In genomic region chr19:42397315-42398166, GRCh38 we compare ENCODE assay signal across 9 cellular contexts. TPM values are rescaled to one million over a fixed set of nuclear protein-coding genes. Genes with fewer than 3 reads are reported as not detected.
DNase-seq lines count a peak whose midpoint lies in the region; ATAC-seq and TF ChIP-seq lines count a peak whose summit lies in the region.
"Had no signal": no experiment of that assay in that cellular context is flagged by ENCODE, and none has a peak within 500 bp of the region (broad histone marks: within the 10 kb centered on the region; RNA-seq: fewer than 3 reads in every experiment).

No MANE protein-coding gene starts in this region.

- no peaks in the 10 kb centered on the region for H3K27me3 ChIP-seq in GM23248 (replicated peaks; ENCODE audit: insufficient read depth)

- ATAC-seq in sciatic nerve = peak; percentile 0
- no peak for ATAC-seq in GM18858 (IDR thresholded peaks at IDR 0.05; ENCODE audit: unreplicated experiment)

- H3K4me1 ChIP-seq in GM23248 (ENCODE audit: insufficient read depth) = peaks cover 11% of the 10 kb centered on the region; the same call in 1 of the 2 replicates

- H3K4me3 ChIP-seq in GM23248 = peak overlapping the region; percentile 83
- H3K4me3 ChIP-seq in fibroblast of mammary gland (ENCODE audit: control insufficient read depth, low read depth, low read length) = peak overlapping the region; percentile 79

- H3K9me2 ChIP-seq in GM23248 (ENCODE audit: insufficient read depth) = no peaks in the 10 kb centered on the region

- POLR2A ChIA-PET in RWPE1 (lab: Yijun Ruan, JAX; ENCODE audit: low non-redundant PET) = interaction anchor here (0.7 kb wide), 1 partner anchor 132 kb away, joined by 3 read pairs; no protein-coding TSS in a partner anchor

- no peak for TF ChIP-seq CTCF in RWPE1 (conservative IDR thresholded peaks at IDR 0.05; ENCODE audit: low read depth)
- TF ChIP-seq CTCF in fibroblast of mammary gland (conservative IDR thresholded peaks at IDR 0.05; ENCODE audit: control insufficient read depth, insufficient read depth, low read depth, low read length) = no peak

- no peaks in the 10 kb centered on the region for H3K79me2 ChIP-seq in GM23248 (ENCODE audit: insufficient read depth)

- in situ Hi-C loops in GM23248 (cut with MboI) = no loop called here

- H3K27ac ChIP-seq in GM23248 = peak overlapping the region; percentile 62
- H3K27ac ChIP-seq in RWPE1 = peak overlapping the region; percentile 95

- CTCF ChIA-PET in RWPE1 (lab: Yijun Ruan, JAX) = interaction anchor here (1.0 to 1.2 kb wide), 2 partner anchors 23 to 41 kb away, joined by 3 to 5 read pairs; no protein-coding TSS in a partner anchor

- intact Hi-C loops in sciatic nerve (cut with DNase I) = no loop called here

- peak overlapping the region; percentile 94 for H3K4me2 ChIP-seq in GM23248 (ENCODE audit: unreplicated experiment)

- H3K9ac ChIP-seq in GM23248 = peak overlapping the region; percentile 84

- H4K20me1 ChIP-seq in GM23248 (ENCODE audit: insufficient read depth) = no peaks in the 10 kb centered on the region

- DNase-seq in GM23248 (no peak), RWPE1 (ENCODE audit: low spot score) (no peak), fibroblast of mammary gland (ENCODE audit: low read depth) (peak; percentile 49), sciatic nerve (ENCODE audit: low spot score) (no peak), NCI-H2081 treated with DMSO at 0.1 percent for 48 hours (lab: John Stamatoyannopoulos, UW) (no peak), superior temporal gyrus (ENCODE audit: extremely low spot score) (no peak)
- DNase-seq in activated CD8-positive, alpha-beta memory T cell treated with anti-CD3 and anti-CD28 coated beads, Interleukin-2, amount 50 U/mL, for 4 hours = no peak

- no peaks in the 10 kb centered on the region for H3F3A ChIP-seq in GM23248 (ENCODE audit: insufficient read depth)

- WGBS in GM23248 (ENCODE audit: low coverage in 1 of 2, low lambda C conversion rate in 2 of 2, missing lambda C conversion rate in 2 of 2), 2 experiments = 21 to 22% methylated on average over 22 of the region's 22 CpGs

- H2AFZ ChIP-seq in GM23248 = peak overlapping the region; percentile 99

- H3K9me3 ChIP-seq in GM23248 (ENCODE audit: low read depth) = no peaks in the 10 kb centered on the region

- no peaks in the 10 kb centered on the region for H3K36me3 ChIP-seq in GM23248 (ENCODE audit: low read depth)

RNA-seq across cellular contexts. Expression of gene CNFN, which starts 7.4 kb away (rescaled TPM):
- not detected in 2 replicates for total RNA-seq in GM23248 (2014; rRNA removed; shearing (Covaris generic))
- 0.82 and 1.1 TPM in 2 replicates for polyA plus RNA-seq in GM23248 (2016; fragmentation: Nextera tagmentation; extraction: Ambion mirVana)
- total RNA-seq in sciatic nerve = 0.76 TPM

RNA-seq across cellular contexts. Expression of gene LIPE, which starts 29.6 kb away (rescaled TPM):
- total RNA-seq in GM23248 (2014; rRNA removed; shearing (Covaris generic)) = 0.22 and 0.51 TPM in 2 replicates
- polyA plus RNA-seq in GM23248 (2016; fragmentation: Nextera tagmentation; extraction: Ambion mirVana) = 0.61 and 1.1 TPM in 2 replicates
- 34.0 TPM for total RNA-seq in sciatic nerve

RNA-seq across cellular contexts. Expression of gene CXCL17, which starts 45.2 kb away (rescaled TPM):
- total RNA-seq in GM23248 (2014; rRNA removed; shearing (Covaris generic)) = not detected in 2 replicates
- polyA plus RNA-seq in GM23248 (2016; fragmentation: Nextera tagmentation; extraction: Ambion mirVana) = not detected in 2 replicates
- total RNA-seq in sciatic nerve = 0.31 TPM
- total RNA-seq: T-helper 2 cell treated with Interferon-gamma antibody and Interleukin-4, amounts not matched to agents 100 ng/mL and 5 ng/mL, for 36 hours had no signal

Comparison
In these comparisons a context has a peak if more than half of its experiments do, and no peak if none do; other contexts are left out.
1. RNA of gene LIPE, which starts 29.6 kb away (total RNA-seq): 34.0 TPM in sciatic nerve (single experiment); 0.22 to 0.51 TPM in GM23248; every median in the first group is over 10 times any median in the second.